ENCODE assay signal across 8 cellular contexts in the genomic region with DNA sequence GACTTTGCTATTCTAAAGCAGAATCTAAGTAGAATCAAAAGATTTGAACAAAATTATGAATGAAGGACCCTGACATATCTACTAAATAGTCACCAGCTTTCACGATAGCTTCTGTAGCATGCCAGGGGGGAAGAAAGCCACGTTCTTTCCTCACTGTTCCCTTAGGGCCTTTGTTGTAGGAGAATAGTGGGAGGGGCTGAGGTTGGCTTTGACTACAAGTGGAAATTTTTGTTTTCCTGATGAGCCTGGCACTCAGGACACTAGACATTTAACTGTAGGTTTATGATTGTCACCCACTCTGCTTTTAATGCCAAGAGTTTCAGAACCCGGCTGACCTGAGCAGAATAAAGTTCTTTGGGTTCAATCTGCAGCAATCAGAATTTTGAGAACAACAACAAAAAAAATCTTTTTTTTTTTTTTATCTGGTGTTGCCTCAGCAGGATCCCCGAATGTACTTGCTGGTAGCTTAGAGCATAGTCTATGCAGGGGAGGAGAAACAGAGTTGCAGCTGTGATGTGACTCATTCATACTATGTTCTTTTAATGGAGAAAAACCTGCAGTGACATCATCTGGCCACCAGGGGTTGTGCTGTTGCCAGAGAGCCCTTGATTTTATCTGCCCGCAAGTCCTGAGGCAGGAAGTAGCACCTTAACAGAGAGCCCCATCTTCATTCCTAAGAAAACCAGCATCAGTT. TPM values are rescaled to one million over a fixed set of nuclear protein-coding genes. Genes with fewer than 3 reads are reported as not detected.
A peak's percentile ranks its signal among the peaks of the same experiment; 100 is the strongest.
DNase-seq lines count a peak whose midpoint lies in the region; ATAC-seq, FAIRE-seq and TF ChIP-seq lines count a peak whose summit lies in the region.

No MANE protein-coding gene starts in this region.

- H3K36me3 ChIP-seq in MM.1S (replicated peaks; ENCODE audit: insufficient read depth, low read length) (no peaks in the 10 kb centered on the region), K562 (ENCODE audit: control insufficient read depth, insufficient read depth, low read length) (no peaks in the 10 kb centered on the region), keratinocyte (ENCODE audit: control insufficient read depth in 2 of 2, extremely low read depth in 1 of 2, insufficient read depth in 2 of 2, low read length in 2 of 2) (no peaks in the 10 kb centered on the region)

- TF ChIP-seq POLR2A in K562 (conservative IDR thresholded peaks at IDR 0.05) = no peak

- H3K4me1 ChIP-seq in MM.1S (ENCODE audit: low read length) = no peaks in the 10 kb centered on the region
- peaks cover 5 to 46% of the 10 kb centered on the region in 2 experiments; a peak in 4 of 5 replicates for H3K4me1 ChIP-seq in K562 (replicated peaks in 1 of 2; ENCODE audit: control insufficient read depth in 2 of 2, insufficient read depth in 2 of 2, low read length in 2 of 2)
- peaks cover 24% of the 10 kb centered on the region for H3K4me1 ChIP-seq in keratinocyte (ENCODE audit: control insufficient read depth, extremely low read depth, insufficient read depth, low read length)

- no peaks in the 10 kb centered on the region for H3K36me3 Mint-ChIP-seq in HFFc6 (ENCODE audit: low read depth)

- H2AFZ ChIP-seq in MM.1S (ENCODE audit: low read length) (no peak overlapping the region), K562 (ENCODE audit: low read depth, low read length) (peak overlapping the region; percentile 64), keratinocyte (ENCODE audit: control insufficient read depth, low read length) (peak overlapping the region; percentile 14)

- intact Hi-C loops in K562 (cut with micrococcal nuclease) = loop anchor here (2.0 kb wide), 2 partner anchors 37 to 115 kb away; no protein-coding TSS in a partner anchor

- TF ChIP-seq EP300 in K562 (IDR thresholded peaks at IDR 0.05; ENCODE audit: low read length) = peak; percentile 60

- no peaks in the 10 kb centered on the region for H3K79me2 ChIP-seq in MM.1S (ENCODE audit: low read length)
- H3K79me2 ChIP-seq in K562 (ENCODE audit: control insufficient read depth, insufficient read depth, low read length) = no peaks in the 10 kb centered on the region; the same call in 2 of the 3 replicates
- no peaks in the 10 kb centered on the region for H3K79me2 ChIP-seq in keratinocyte (ENCODE audit: control insufficient read depth, insufficient read depth, low read length)

- H3F3A ChIP-seq in MM.1S (ENCODE audit: insufficient read depth, low read length) = no peaks in the 10 kb centered on the region

- peak; percentile 89 for TF ChIP-seq CTCF in HFFc6 (IDR thresholded peaks at IDR 0.05)
- peak; percentile 79 for TF ChIP-seq CTCF in MM.1S (IDR thresholded peaks at IDR 0.05; ENCODE audit: low read length)
- TF ChIP-seq CTCF in K562 (IDR thresholded peaks at IDR 0.05 in 2 of 3, conservative IDR thresholded peaks at IDR 0.05 in 1 of 3; ENCODE audit: insufficient read depth in 2 of 3, low read depth in 1 of 3, low read length in 3 of 3) = peak; percentile 78 to 92 (median 86)
- peak; percentile 77 to 86 (median 83) for TF ChIP-seq CTCF in keratinocyte (optimal IDR thresholded peaks at IDR 0.05 in 1 of 3, IDR thresholded peaks at IDR 0.05 in 1 of 3, conservative IDR thresholded peaks at IDR 0.05 in 1 of 3; ENCODE audit: extremely low read depth in 1 of 3, insufficient read depth in 2 of 3, low read length in 3 of 3)

- no peaks in the 10 kb centered on the region for H3K9me2 ChIP-seq in MM.1S (replicated peaks; ENCODE audit: insufficient read depth, low read length)

- no peak overlapping the region for H3K4me2 ChIP-seq in MM.1S (ENCODE audit: low read depth, low read length)
- H3K4me2 ChIP-seq in K562 (ENCODE audit: insufficient read depth, low read length) = no peak overlapping the region
- peak overlapping the region; percentile 79 for H3K4me2 ChIP-seq in keratinocyte (ENCODE audit: control insufficient read depth, extremely low read depth, insufficient read depth, low read depth, low read length)

- DNase-seq in NCI-H524 (lab: John Stamatoyannopoulos, UW) (peak; percentile 19 to 56), NCI-H524 treated with DMSO at 0.1 percent for 48 hours (lab: John Stamatoyannopoulos, UW) (no peak), HFFc6 (peak; percentile 85), MM.1S (peak; percentile 73), T-helper 2 cell (peak in 3 of 5 experiments; percentile 7 to 84 (median 24)), K562 (ENCODE audit: extremely low read depth in 1 of 4, low spot score in 3 of 4) (peak; percentile 72 to 88 (median 75)), keratinocyte (ENCODE audit: low read depth, low spot score) (peak; percentile 76)
- DNase-seq in stimulated activated CD4-positive, alpha-beta T cell treated with anti-CD3 and anti-CD28 coated beads, Interleukin-4, amount 100 ng/mL, for 24 hours = peak; percentile 64

- H3K27ac Mint-ChIP-seq in HFFc6 = peak overlapping the region; percentile 29; the same call in 1 of the 2 replicates

- no TSS peak for BruUV-seq in K562 (replicated peaks; lab: Mats Ljungman, UMichigan)

- H3K9me3 Mint-ChIP-seq in HFFc6 = no peaks in the 10 kb centered on the region

- peak; percentile 90 for ATAC-seq in K562

- H3K9me1 ChIP-seq in K562 (ENCODE audit: control insufficient read depth, insufficient read depth, low read length) (no peaks in the 10 kb centered on the region), keratinocyte (ENCODE audit: control insufficient read depth, extremely low read depth, insufficient read depth, low read length) (no peaks in the 10 kb centered on the region)

- peaks cover 74% of the 10 kb centered on the region for H3K4me1 Mint-ChIP-seq in HFFc6 (ENCODE audit: low read depth)

- no peaks in the 10 kb centered on the region for H3K27me3 Mint-ChIP-seq in HFFc6 (ENCODE audit: insufficient read depth)

- CTCF ChIA-PET in K562 (lab: Yijun Ruan, JAX; ENCODE audit: low intra/inter-chr PET ratio) = interaction anchor here (1.0 kb wide), 1 partner anchor 121 kb away, joined by 4 read pairs; no protein-coding TSS in a partner anchor

- H4K20me1 ChIP-seq in MM.1S (ENCODE audit: insufficient read depth, low read length) (no peaks in the 10 kb centered on the region), K562 (replicated peaks; ENCODE audit: control insufficient read depth, insufficient read depth, low read length) (no peaks in the 10 kb centered on the region), keratinocyte (ENCODE audit: control insufficient read depth, extremely low read depth, insufficient read depth, low read length) (no peaks in the 10 kb centered on the region)

- no peak overlapping the region for H3K4me3 Mint-ChIP-seq in HFFc6

- WGBS in K562 (ENCODE audit: insufficient coverage, low coverage, missing lambda C conversion rate) = 48% methylated on average over 5 of the region's 5 CpGs

- H3K9ac ChIP-seq in MM.1S (ENCODE audit: low read length) = no peak overlapping the region
- no peak overlapping the region for H3K9ac ChIP-seq in K562 (ENCODE audit: insufficient read depth in 1 of 2, low read depth in 2 of 2, low read length in 2 of 2)
- H3K9ac ChIP-seq in keratinocyte (ENCODE audit: control insufficient read depth, extremely low read depth, insufficient read depth, low read length) = peak overlapping the region; percentile 36

- in situ Hi-C loops in K562 (cut with MboI) = no loop called here

- H3K4me3 ChIP-seq in MM.1S (ENCODE audit: low read length) (no peak overlapping the region), K562 (no peak overlapping the region), keratinocyte (ENCODE audit: control insufficient read depth in 2 of 3, extremely low read depth in 1 of 3, insufficient read depth in 2 of 3, low read depth in 1 of 3, low read length in 3 of 3) (peak overlapping the region in 2 of 3 experiments; percentile 15 to 26)

- H3K27ac ChIP-seq in MM.1S (ENCODE audit: low read length) = no peak overlapping the region
- H3K27ac ChIP-seq in K562 (ENCODE audit: extremely low read depth, low read depth, low read length) = no peak overlapping the region
- H3K27ac ChIP-seq in keratinocyte (ENCODE audit: control insufficient read depth, insufficient read depth, low read length) = peak overlapping the region; percentile 84

- POLR2A ChIA-PET in K562 (lab: Yijun Ruan, JAX) = interaction anchor here (0.6 to 2.8 kb wide), 8 partner anchors 9 to 253 kb away, joined by 3 to 11 read pairs (median 4); no protein-coding TSS in a partner anchor

- dilution Hi-C loops in keratinocyte (cut with MboI; ENCODE audit: extremely low pct_ligation_motif_present, low sequenced_read_pairs) = no loop called here

- TF ChIP-seq RAD21 in K562 (CRISPR knock-in tag; conservative IDR thresholded peaks at IDR 0.05 in 1 of 2, IDR thresholded peaks at IDR 0.05 in 1 of 2) = peak; percentile 61 to 72

- H3K27me3 ChIP-seq in MM.1S (replicated peaks; ENCODE audit: insufficient read depth, low read length) = no peaks in the 10 kb centered on the region
- no peaks in the 10 kb centered on the region for H3K27me3 ChIP-seq in K562 (ENCODE audit: control insufficient read depth in 2 of 2, insufficient read depth in 2 of 2, low read length in 2 of 2)
- no peaks in the 10 kb centered on the region for H3K27me3 ChIP-seq in keratinocyte (ENCODE audit: control insufficient read depth, extremely low read depth, insufficient read depth, low read length)

- peak; percentile 93 for FAIRE-seq in K562 (lab: Jason Lieb, UNC)
- peak; percentile 94 for FAIRE-seq in keratinocyte (lab: Jason Lieb, UNC)

- H3K9me3 ChIP-seq in MM.1S (replicated peaks; ENCODE audit: insufficient read depth, low read length) = no peaks in the 10 kb centered on the region
- H3K9me3 ChIP-seq in K562 (replicated peaks; ENCODE audit: control insufficient read depth, insufficient read depth, low read depth, low read length) = no peaks in the 10 kb centered on the region
- H3K9me3 ChIP-seq in keratinocyte (ENCODE audit: control insufficient read depth, low read depth, low read length) = no peaks in the 10 kb centered on the region

RNA-seq across cellular contexts. Expression of gene TPD52L1, which starts 38.5 kb away (rescaled TPM):
- total RNA-seq in HFFc6 (2021; fragmentation: NEBNext Ultra II Directional; extraction: Animal tissue kit (Norgen Biotek cat#: 25700)) = 10 to 100 TPM; 11.0 to 36.8 (median 11.7) TPM
- total RNA-seq in K562 (2011; cell fraction: chromatin; rRNA removed; ENCODE audit: low replicate concordance) = 22.0 and 54.6 TPM in 2 replicates
- 15.3 and 21.8 TPM in 2 replicates for total RNA-seq in K562 (2011; cell fraction: nucleolus; rRNA removed)
- total RNA-seq in K562 (2011; cell fraction: nucleoplasm; rRNA removed) = 31.1 and 46.6 TPM in 2 replicates
- total RNA-seq in K562 (2014; rRNA removed) (122 and 126 TPM in 2 replicates), K562 (2014; rRNA removed; fragmentation: Illumina TruSeq; extraction: Trizol) (70.2 and 71.7 TPM in 2 replicates), K562 (2015; rRNA removed; fragmentation: Illumina TruSeq; extraction: Trizol) (56.3 and 61.5 TPM in 2 replicates), K562 (2021) (74.0 and 75.7 TPM in 2 replicates)
- polyA plus RNA-seq in K562 (2011; rRNA removed) (124 TPM in 2 replicates), K562 (2014; fragmentation: Illumina TruSeq; extraction: Trizol) (97.4 and 103 TPM in 2 replicates), K562 (2014; fragmentation: Nextera tagmentation; extraction: Ambion mirVana) (10 to 100 TPM; 12.9 to 17.1 TPM), K562 (2014; rRNA removed) (148 and 149 TPM in 2 replicates), keratinocyte (99.6 to 135 TPM (median 129 TPM) in 3 replicates)
- polyA plus RNA-seq in K562 (2011; cell fraction: cytosol; rRNA removed) = 102 and 124 TPM in 2 replicates
- polyA plus RNA-seq in K562 (2011; cell fraction: nucleus; rRNA removed) = 44.4 and 63.0 TPM in 2 replicates
- polyA plus RNA-seq in K562 (2012) = 55.0 and 126 TPM in 2 replicates
- 92.2 and 93.3 TPM in 2 replicates for polyA minus RNA-seq in K562 (2011; rRNA and poly(A)+ RNA removed)
- 28.4 and 31.1 TPM in 2 replicates for polyA minus RNA-seq in K562 (2011; cell fraction: cytosol; rRNA and poly(A)+ RNA removed)
- 21.4 and 41.2 TPM in 2 replicates for polyA minus RNA-seq in K562 (2011; cell fraction: nucleus; rRNA and poly(A)+ RNA removed)
- polyA plus RNA-seq in keratinocyte (2011; ENCODE audit: low read depth) = 264 TPM
- 153 and 181 TPM in 2 replicates for polyA plus RNA-seq in keratinocyte (2011; cell fraction: cytosol; rRNA removed)
- polyA plus RNA-seq in keratinocyte (2011; cell fraction: nucleus; rRNA removed) = 73.6 and 80.3 TPM in 2 replicates
- 66.5 and 140 TPM in 2 replicates for polyA plus RNA-seq in keratinocyte (2012; ENCODE audit: low replicate concordance)
- polyA minus RNA-seq in keratinocyte = 36.9 to 56.3 TPM (median 40.5 TPM) in 3 replicates
- 66.2 TPM for polyA minus RNA-seq in keratinocyte (2011; cell fraction: cytosol; rRNA and poly(A)+ RNA removed)
- 20.3 and 30.7 TPM in 2 replicates for polyA minus RNA-seq in keratinocyte (2011; cell fraction: nucleus; rRNA and poly(A)+ RNA removed)

Comparison
In these comparisons a context has a peak if more than half of its experiments do, and no peak if none do; other contexts are left out.
1. H3K4me3 ChIP-seq: peak in keratinocyte (2 of 3); none in MM.1S (single experiment) and K562 (single experiment).
2. Peak in every context shown above with its lines, with median percentiles within 50 percentile points of each other: CTCF ChIP-seq.